Comparison of ENCODE assay signal across 15 cellular contexts in genomic region chr15:28957606-28958498, GRCh38.
"Had no signal": no experiment of that assay in that cellular context is flagged by ENCODE, and none has a peak within 500 bp of the region (broad histone marks: within the 10 kb centered on the region; RNA-seq: fewer than 3 reads in every experiment).

No MANE protein-coding gene starts in this region.

- H3K4me1 Mint-ChIP-seq: activated B cell treated with CpG ODN at 0.5 μM for 24 hours had no signal

- H3K27me3 ChIP-seq: ascending aorta had no signal

- H3K27ac ChIP-seq: ascending aorta, heart right ventricle, prostate gland, suprapubic skin had no signal

- H3K4me3 Mint-ChIP-seq: activated B cell treated with CpG ODN at 0.5 μM for 24 hours; activated CD4-positive, alpha-beta T cell treated with anti-CD3 and anti-CD28 coated beads, Interleukin-2, amount 10 ng/mL, durations not matched to agents 24 days and 14 days; activated naive CD8-positive, alpha-beta T cell treated with anti-CD3 and anti-CD28 coated beads for 36 hours; activated T-cell treated with anti-CD3 and anti-CD28 coated beads, Interleukin-2, amount 50 U/mL, for 24 hours; T-helper 17 cell; type B pancreatic cell had no signal

- ATAC-seq: heart right ventricle; SK-N-SH treated with all-trans-retinoic acid at 6 μM for 48 hours; stimulated activated naive CD8-positive, alpha-beta T cell treated with anti-CD3 and anti-CD28 coated beads, Interleukin-15, Interleukin-2, amounts not matched to agents 100 U/mL and 50 U/mL, for 24 hours; T-helper 17 cell had no signal

- DNase-seq: activated B cell treated with CpG ODN at 0.5 μM for 24 hours; activated CD4-positive, alpha-beta T cell treated with anti-CD3 and anti-CD28 coated beads, Interleukin-2, amount 10 ng/mL, durations not matched to agents 24 days and 14 days; activated gamma-delta T cell; activated naive CD8-positive, alpha-beta T cell treated with anti-CD3 and anti-CD28 coated beads for 36 hours; heart right ventricle; kidney glomerular epithelial cell; stimulated activated CD4-positive, alpha-beta T cell treated with anti-CD3 and anti-CD28 coated beads, Interleukin-2, amount 100 ng/mL, for 48 hours; stimulated activated naive CD8-positive, alpha-beta T cell treated with anti-CD3 and anti-CD28 coated beads, Interleukin-15, Interleukin-2, amounts not matched to agents 100 U/mL and 50 U/mL, for 24 hours; T-helper 17 cell had no signal

- H3K4me1 ChIP-seq: ascending aorta, prostate gland, suprapubic skin had no signal

- H3K9me3 ChIP-seq: ascending aorta, heart right ventricle, prostate gland, suprapubic skin had no signal

- H3K27ac Mint-ChIP-seq: activated B cell treated with CpG ODN at 0.5 μM for 24 hours; activated CD4-positive, alpha-beta T cell treated with anti-CD3 and anti-CD28 coated beads, Interleukin-2, amount 10 ng/mL, durations not matched to agents 24 days and 14 days; activated naive CD8-positive, alpha-beta T cell treated with anti-CD3 and anti-CD28 coated beads for 36 hours; activated T-cell treated with anti-CD3 and anti-CD28 coated beads, Interleukin-2, amount 50 U/mL, for 24 hours; T-helper 17 cell; type B pancreatic cell had no signal

- H3K36me3 ChIP-seq: ascending aorta, heart right ventricle, prostate gland, suprapubic skin had no signal

- H3K27me3 Mint-ChIP-seq: activated CD4-positive, alpha-beta T cell treated with anti-CD3 and anti-CD28 coated beads, Interleukin-2, amount 10 ng/mL, durations not matched to agents 24 days and 14 days; activated naive CD8-positive, alpha-beta T cell treated with anti-CD3 and anti-CD28 coated beads for 36 hours; activated T-cell treated with anti-CD3 and anti-CD28 coated beads, Interleukin-2, amount 50 U/mL, for 24 hours; type B pancreatic cell had no signal

- H3K9me3 Mint-ChIP-seq: activated B cell treated with CpG ODN at 0.5 μM for 24 hours; activated CD4-positive, alpha-beta T cell treated with anti-CD3 and anti-CD28 coated beads, Interleukin-2, amount 10 ng/mL, durations not matched to agents 24 days and 14 days; activated naive CD8-positive, alpha-beta T cell treated with anti-CD3 and anti-CD28 coated beads for 36 hours; activated T-cell treated with anti-CD3 and anti-CD28 coated beads, Interleukin-2, amount 50 U/mL, for 24 hours; type B pancreatic cell had no signal

- H3K4me3 ChIP-seq: ascending aorta, heart right ventricle, prostate gland, suprapubic skin had no signal
